8 cellular contexts compared by ENCODE assay signal in the genomic region with DNA sequence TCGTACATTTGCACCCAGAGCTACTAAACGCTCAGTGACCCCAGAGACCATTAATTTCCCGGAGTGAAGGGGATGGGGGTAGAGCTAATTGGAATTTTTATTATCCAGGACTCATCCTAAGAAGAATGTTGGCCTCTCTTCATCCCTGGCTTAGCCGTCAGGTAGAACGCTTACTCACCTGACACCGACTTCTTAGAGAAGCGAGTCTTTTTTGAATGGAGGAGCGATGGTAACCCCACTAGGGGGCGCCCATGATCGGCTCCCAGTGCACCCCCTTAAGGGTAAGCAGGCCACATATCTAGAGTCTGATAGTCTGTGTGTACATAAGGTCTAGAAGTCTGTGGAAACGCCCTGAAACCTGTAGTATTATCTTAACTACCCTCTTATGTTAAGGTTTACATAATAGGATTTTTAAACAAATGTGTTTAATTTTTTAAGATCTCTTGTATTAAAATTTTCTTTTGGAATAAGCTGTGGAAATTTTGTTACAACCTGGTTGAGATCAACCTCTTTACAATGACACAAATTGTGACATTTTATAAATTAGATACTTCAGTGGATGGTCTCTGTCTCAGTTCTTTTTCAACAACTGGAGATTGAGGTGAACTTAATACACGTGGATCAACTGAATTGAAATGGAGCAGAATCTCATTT.
DNase-seq lines count a peak whose midpoint lies in the region; ATAC-seq and TF ChIP-seq lines count a peak whose summit lies in the region.
"Had no signal": no experiment of that assay in that cellular context is flagged by ENCODE, and none has a peak within 500 bp of the region (broad histone marks: within the 10 kb centered on the region; RNA-seq: fewer than 3 reads in every experiment).

No MANE protein-coding gene starts in this region.

- no peak overlapping the region for H3K27ac Mint-ChIP-seq in activated CD4-positive, alpha-beta T cell treated with anti-CD3 and anti-CD28 coated beads, Interleukin-2, amount 10 ng/mL, durations not matched to agents 7 days and 5 days
- H3K27ac Mint-ChIP-seq in effector memory CD8-positive, alpha-beta T cell: no peak overlapping the region
- H3K27ac Mint-ChIP-seq in stimulated activated memory B cell treated with anti-CD40 and anti-IgM and Interleukin-4, amounts not matched to agents 10 μg/mL and 1 μg/mL and 100 μg/mL, for 72 hours: no peak overlapping the region
- H3K27ac Mint-ChIP-seq: dendritic cell treated with granulocyte-macrophage colony-stimulating factor and Interleukin-4, amounts not matched to agents 40 ng/mL and 50 ng/mL, for 4 days had no signal

- intact Hi-C loops in mucosa of descending colon (cut with DNase I, micrococcal nuclease): no loop called here

- TF ChIP-seq CTCF in GM12864 (IDR thresholded peaks at IDR 0.05; ENCODE audit: low read depth, low read length, missing control alignments) (peak; percentile 68), mucosa of descending colon (IDR thresholded peaks at IDR 0.05) (peak; percentile 23)

- H3K36me3 ChIP-seq in mucosa of descending colon (ENCODE audit: low read depth): no peaks in the 10 kb centered on the region

- peak; percentile 48 for ATAC-seq in effector memory CD8-positive, alpha-beta T cell (replicated peaks)
- ATAC-seq in mucosa of descending colon: peak; percentile 76
- peak; percentile 49 for ATAC-seq in stimulated activated memory B cell treated with anti-CD40 and anti-IgM and Interleukin-4, amounts not matched to agents 10 μg/mL and 1 μg/mL and 100 μg/mL, for 72 hours

- peaks cover 14% of the 10 kb centered on the region for H3K36me3 Mint-ChIP-seq in activated CD4-positive, alpha-beta T cell treated with anti-CD3 and anti-CD28 coated beads, Interleukin-2, amount 10 ng/mL, durations not matched to agents 7 days and 5 days (ENCODE audit: low read depth)
- peaks cover 10% of the 10 kb centered on the region for H3K36me3 Mint-ChIP-seq in effector memory CD8-positive, alpha-beta T cell (ENCODE audit: insufficient read depth)
- peaks cover 21% of the 10 kb centered on the region for H3K36me3 Mint-ChIP-seq in stimulated activated memory B cell treated with anti-CD40 and anti-IgM and Interleukin-4, amounts not matched to agents 10 μg/mL and 1 μg/mL and 100 μg/mL, for 72 hours

- POLR2A ChIA-PET in activated CD4-positive, alpha-beta T cell treated with anti-CD3 and anti-CD28 coated beads, Interleukin-2, amount 10 ng/mL, durations not matched to agents 7 days and 5 days (lab: Charles Lee): no interaction called here

- CTCF ChIA-PET in activated CD4-positive, alpha-beta T cell treated with anti-CD3 and anti-CD28 coated beads, Interleukin-2, amount 10 ng/mL, durations not matched to agents 7 days and 5 days (lab: Charles Lee): interaction anchor here (0.9 to 1.4 kb wide), 10 partner anchors 15 to 244 kb away, joined by 3 to 6 read pairs (median 3); no protein-coding TSS in a partner anchor

- H3K9me3 ChIP-seq in mucosa of descending colon: no peaks in the 10 kb centered on the region

- H3K9me3 Mint-ChIP-seq in activated CD4-positive, alpha-beta T cell treated with anti-CD3 and anti-CD28 coated beads, Interleukin-2, amount 10 ng/mL, durations not matched to agents 7 days and 5 days: no peaks in the 10 kb centered on the region
- no peaks in the 10 kb centered on the region for H3K9me3 Mint-ChIP-seq in effector memory CD8-positive, alpha-beta T cell
- no peaks in the 10 kb centered on the region for H3K9me3 Mint-ChIP-seq in stimulated activated memory B cell treated with anti-CD40 and anti-IgM and Interleukin-4, amounts not matched to agents 10 μg/mL and 1 μg/mL and 100 μg/mL, for 72 hours
- H3K9me3 Mint-ChIP-seq: dendritic cell treated with granulocyte-macrophage colony-stimulating factor and Interleukin-4, amounts not matched to agents 40 ng/mL and 50 ng/mL, for 4 days had no signal

- DNase-seq in GM12864 (ENCODE audit: low read depth): no peak
- DNase-seq in NCI-H460 (ENCODE audit: extremely low read depth, low read depth): peak; percentile 9
- peak; percentile 71 for DNase-seq in activated CD4-positive, alpha-beta T cell treated with anti-CD3 and anti-CD28 coated beads, Interleukin-2, amount 10 ng/mL, durations not matched to agents 7 days and 5 days
- DNase-seq in effector memory CD8-positive, alpha-beta T cell: peak; percentile 17 to 26 (median 21)
- DNase-seq in mucosa of descending colon: peak in 2 of 3 donors; percentile 50 to 56
- no peak for DNase-seq in NCI-H2107 (lab: John Stamatoyannopoulos, UW)

- no peaks in the 10 kb centered on the region for H3K4me1 ChIP-seq in mucosa of descending colon (ENCODE audit: low read depth)

- H3K4me3 Mint-ChIP-seq in activated CD4-positive, alpha-beta T cell treated with anti-CD3 and anti-CD28 coated beads, Interleukin-2, amount 10 ng/mL, durations not matched to agents 7 days and 5 days: no peak overlapping the region
- no peak overlapping the region for H3K4me3 Mint-ChIP-seq in effector memory CD8-positive, alpha-beta T cell
- H3K4me3 Mint-ChIP-seq in stimulated activated memory B cell treated with anti-CD40 and anti-IgM and Interleukin-4, amounts not matched to agents 10 μg/mL and 1 μg/mL and 100 μg/mL, for 72 hours: no peak overlapping the region
- H3K4me3 Mint-ChIP-seq: dendritic cell treated with granulocyte-macrophage colony-stimulating factor and Interleukin-4, amounts not matched to agents 40 ng/mL and 50 ng/mL, for 4 days had no signal

- no peaks in the 10 kb centered on the region for H3K27me3 Mint-ChIP-seq in activated CD4-positive, alpha-beta T cell treated with anti-CD3 and anti-CD28 coated beads, Interleukin-2, amount 10 ng/mL, durations not matched to agents 7 days and 5 days
- peaks cover 9 to 11% of the 10 kb centered on the region in 2 donors for H3K27me3 Mint-ChIP-seq in effector memory CD8-positive, alpha-beta T cell
- H3K27me3 Mint-ChIP-seq in stimulated activated memory B cell treated with anti-CD40 and anti-IgM and Interleukin-4, amounts not matched to agents 10 μg/mL and 1 μg/mL and 100 μg/mL, for 72 hours: no peaks in the 10 kb centered on the region

- no peak overlapping the region for H3K4me3 ChIP-seq in GM12864 (ENCODE audit: low read depth, low read length)
- H3K4me3 ChIP-seq in mucosa of descending colon: no peak overlapping the region

- H3K4me1 Mint-ChIP-seq in activated CD4-positive, alpha-beta T cell treated with anti-CD3 and anti-CD28 coated beads, Interleukin-2, amount 10 ng/mL, durations not matched to agents 7 days and 5 days: peaks cover 23% of the 10 kb centered on the region
- peaks cover 0 to 5% of the 10 kb centered on the region in 2 donors for H3K4me1 Mint-ChIP-seq in effector memory CD8-positive, alpha-beta T cell (ENCODE audit: low read depth in 2 of 2)
- H3K4me1 Mint-ChIP-seq in stimulated activated memory B cell treated with anti-CD40 and anti-IgM and Interleukin-4, amounts not matched to agents 10 μg/mL and 1 μg/mL and 100 μg/mL, for 72 hours: peaks cover 21% of the 10 kb centered on the region

Comparison
In these comparisons a context has a peak if more than half of its experiments do, and no peak if none do; other contexts are left out.
1. DNase-seq: peak in NCI-H460 (single experiment), activated CD4-positive, alpha-beta T cell treated with anti-CD3 and anti-CD28 coated beads, Interleukin-2, amount 10 ng/mL, durations not matched to agents 7 days and 5 days (single experiment), effector memory CD8-positive, alpha-beta T cell (3 of 3) and mucosa of descending colon (2 of 3); none in GM12864 (single experiment) and NCI-H2107 (single experiment).
2. Peak in every context shown above with its lines, with median percentiles within 50 percentile points of each other: ATAC-seq.